In genomic region chr20:10558635-10559187, GRCh38 we compare ENCODE assay signal across 9 cellular contexts.
A peak's percentile ranks its signal among the peaks of the same experiment; 100 is the strongest.
DNase-seq lines count a peak whose midpoint lies in the region; ATAC-seq, FAIRE-seq and TF ChIP-seq lines count a peak whose summit lies in the region.
"Had no signal": no experiment of that assay in that cellular context is flagged by ENCODE, and none has a peak within 500 bp of the region (broad histone marks: within the 10 kb centered on the region; RNA-seq: fewer than 3 reads in every experiment).

No MANE protein-coding gene starts in this region.

- intact Hi-C loops in prostate gland (cut with DNase I): loop anchor here (10.0 kb wide), 1 partner anchor 646 kb away; no protein-coding TSS in a partner anchor
- intact Hi-C loops in lower leg skin (cut with DNase I; ENCODE audit: low total_unique reads): loop anchor here (10.0 kb wide), 1 partner anchor 106 kb away; no protein-coding TSS in a partner anchor

- TF ChIP-seq POLR2A in A549 (IDR thresholded peaks at IDR 0.05; ENCODE audit: low read length) (no peak), prostate gland (IDR thresholded peaks at IDR 0.05) (no peak), gastroesophageal sphincter (IDR thresholded peaks at IDR 0.05) (no peak), lower leg skin (IDR thresholded peaks at IDR 0.05) (no peak)

- peaks cover 4% of the 10 kb centered on the region for H3K36me3 Mint-ChIP-seq in astrocyte (ENCODE audit: low read depth, unreplicated experiment)

- H3K9me3 Mint-ChIP-seq in astrocyte (ENCODE audit: unreplicated experiment): no peaks in the 10 kb centered on the region

- peak overlapping the region; percentile 84 for H3K27ac Mint-ChIP-seq in astrocyte (ENCODE audit: unreplicated experiment)

- H3K4me1 Mint-ChIP-seq in astrocyte (ENCODE audit: low read depth, unreplicated experiment): peaks cover 48% of the 10 kb centered on the region

- FAIRE-seq in A549 (lab: Jason Lieb, UNC) (no peak), astrocyte (lab: Jason Lieb, UNC) (peak; percentile 56), small intestine (lab: Jason Lieb, UNC) (no peak)
- FAIRE-seq: endothelial cell of umbilical vein had no signal

- H3K27ac ChIP-seq in A549 (peak overlapping the region; percentile 3 to 21; a peak in 3 of 6 replicates), astrocyte (ENCODE audit: low read depth, low read length) (peak overlapping the region; percentile 87), prostate gland (peak overlapping the region; percentile 31 to 50), small intestine (ENCODE audit: low read depth in 1 of 2, low read length in 1 of 2) (peak overlapping the region in 1 of 2 donors; percentile 71), gastroesophageal sphincter (peak overlapping the region in 2 of 4 donors; percentile 14 to 18)

- H2AFZ ChIP-seq in astrocyte (ENCODE audit: low read depth, low read length): no peak overlapping the region

- H3K27me3 ChIP-seq in astrocyte (ENCODE audit: insufficient read depth, low read length) (no peaks in the 10 kb centered on the region), prostate gland (replicated peaks; ENCODE audit: insufficient read depth) (no peaks in the 10 kb centered on the region), small intestine (ENCODE audit: control insufficient read depth in 2 of 2, insufficient read depth in 2 of 2, low read length in 2 of 2) (no peaks in the 10 kb centered on the region), gastroesophageal sphincter (no peaks in the 10 kb centered on the region)

- H3K4me3 ChIP-seq in A549 (no peak overlapping the region), astrocyte (ENCODE audit: insufficient read depth, low read depth, low read length) (no peak overlapping the region), prostate gland (no peak overlapping the region), small intestine (ENCODE audit: low read depth in 1 of 2, low read length in 2 of 2) (no peak overlapping the region), gastroesophageal sphincter (no peak overlapping the region), lower leg skin (ENCODE audit: low read depth, poor library complexity, severe bottlenecking) (no peak overlapping the region)

- POLR2A ChIA-PET in A549 (lab: Yijun Ruan, JAX): interaction anchor here (1.0 kb wide), 1 partner anchor 115 kb away, joined by 3 read pairs; the partner anchor contains the start of gene JAG1

- peak in 1 of 2 experiments; percentile 69; a peak in 3 of 6 replicates for ATAC-seq in A549
- peak; percentile 83 for ATAC-seq in GM19035 (IDR thresholded peaks at IDR 0.05; ENCODE audit: unreplicated experiment)
- peak; percentile 65 for ATAC-seq in HG03457 (IDR thresholded peaks at IDR 0.05; ENCODE audit: unreplicated experiment)
- no peak for ATAC-seq in gastroesophageal sphincter

- H3K9me3 ChIP-seq in A549 (no peaks in the 10 kb centered on the region), astrocyte (ENCODE audit: insufficient read depth, low read depth, low read length) (no peaks in the 10 kb centered on the region), prostate gland (no peaks in the 10 kb centered on the region), small intestine (ENCODE audit: control insufficient read depth, low read depth) (no peaks in the 10 kb centered on the region), gastroesophageal sphincter (no peaks in the 10 kb centered on the region)

- no peaks in the 10 kb centered on the region for H4K20me1 ChIP-seq in astrocyte (ENCODE audit: insufficient read depth, low read length)

- no peak overlapping the region for H3K4me3 Mint-ChIP-seq in astrocyte (ENCODE audit: unreplicated experiment)

- CTCF ChIA-PET in A549 (lab: Yijun Ruan, JAX): interaction anchor here (0.6 to 3.2 kb wide), 9 partner anchors 20 to 826 kb away, joined by 3 to 12 read pairs (median 3); no protein-coding TSS in a partner anchor

- DNase-seq in A549 (ENCODE audit: low read depth in 1 of 2, low spot score in 1 of 2) (peak in 1 of 2 experiments; percentile 44), astrocyte (ENCODE audit: low read depth) (peak; percentile 99), prostate gland (ENCODE audit: low spot score) (no peak), small intestine (no peak), lower leg skin (ENCODE audit: low spot score in 2 of 2) (no peak)

- H3K4me2 ChIP-seq in A549 (peak overlapping the region; percentile 4; the same call in 1 of the 3 replicates), astrocyte (ENCODE audit: low read length) (peak overlapping the region; percentile 59)

- TF ChIP-seq CTCF in A549 (IDR thresholded peaks at IDR 0.05) (no peak; the same call in 2 of the 3 replicates), astrocyte (IDR thresholded peaks at IDR 0.05; ENCODE audit: insufficient read depth, low read depth, low read length) (no peak), prostate gland (IDR thresholded peaks at IDR 0.05) (no peak), gastroesophageal sphincter (IDR thresholded peaks at IDR 0.05) (no peak), lower leg skin (IDR thresholded peaks at IDR 0.05) (no peak)

- no peaks in the 10 kb centered on the region for H3K27me3 Mint-ChIP-seq in astrocyte (ENCODE audit: low read depth, unreplicated experiment)

- WGBS in A549 (ENCODE audit: missing lambda C conversion rate): 79% methylated on average over 9 of the region's 9 CpGs
- WGBS in prostate gland: 50% methylated on average over 9 of the region's 9 CpGs
- WGBS in small intestine, 3 donors: 70 to 82% (median 82%) methylated on average over 9 of the region's 9 CpGs
- 67 to 72% methylated on average over 8 to 9 of the region's 9 CpGs for WGBS in gastroesophageal sphincter (ENCODE audit: low coverage in 1 of 2), 2 donors
- 58 to 60% methylated on average over 9 of the region's 9 CpGs for WGBS in lower leg skin, 2 donors

- TF ChIP-seq RAD21 in A549 (conservative IDR thresholded peaks at IDR 0.05 in 1 of 2, IDR thresholded peaks at IDR 0.05 in 1 of 2): no peak

- no peaks in the 10 kb centered on the region for H3K36me3 ChIP-seq in astrocyte (ENCODE audit: insufficient read depth, low read length)
- H3K36me3 ChIP-seq in prostate gland: no peaks in the 10 kb centered on the region
- peaks cover 0 to 4% of the 10 kb centered on the region in 2 donors for H3K36me3 ChIP-seq in small intestine (ENCODE audit: control insufficient read depth in 2 of 2, insufficient read depth in 2 of 2, low read length in 2 of 2)
- no peaks in the 10 kb centered on the region for H3K36me3 ChIP-seq in gastroesophageal sphincter

- peak overlapping the region; percentile 71 for H3K9ac ChIP-seq in astrocyte (ENCODE audit: low read length)

- H3K79me2 ChIP-seq in astrocyte (ENCODE audit: insufficient read depth, low read length): no peaks in the 10 kb centered on the region

- H3K4me1 ChIP-seq in A549 (peaks cover 48% of the 10 kb centered on the region), astrocyte (ENCODE audit: insufficient read depth, low read length) (peaks cover 34% of the 10 kb centered on the region), prostate gland (replicated peaks) (no peaks in the 10 kb centered on the region), small intestine (ENCODE audit: control insufficient read depth in 2 of 2, insufficient read depth in 1 of 2, low read depth in 1 of 2, low read length in 1 of 2) (no peaks in the 10 kb centered on the region), gastroesophageal sphincter (peaks cover 0 to 7% (median 0%) of the 10 kb centered on the region in 3 donors)

- no peak for TF ChIP-seq EP300 in A549 (IDR thresholded peaks at IDR 0.05)
- TF ChIP-seq EP300 in gastroesophageal sphincter (IDR thresholded peaks at IDR 0.05): no peak

TF ChIP-seq in A549, 52 proteins besides CTCF, POLR2A, EP300 and RAD21:
- no peak for TF ChIP-seq FOSL2 (IDR thresholded peaks at IDR 0.05)
- TF ChIP-seq FOSL2 (CRISPR knock-in tag; IDR thresholded peaks at IDR 0.05): peak; percentile 32; the same call in 1 of the 2 replicates
- TF ChIP-seq ZNF302 (CRISPR knock-in tag; IDR thresholded peaks at IDR 0.05): no peak
